ENCODE assay signal across 10 cellular contexts in genomic region chr4:68904786-68905185, GRCh38. TPM values are rescaled to one million over a fixed set of nuclear protein-coding genes. Genes with fewer than 3 reads are reported as not detected.
DNase-seq lines count a peak whose midpoint lies in the region; ATAC-seq and TF ChIP-seq lines count a peak whose summit lies in the region.
"Had no signal": no experiment of that assay in that cellular context is flagged by ENCODE, and none has a peak within 500 bp of the region (broad histone marks: within the 10 kb centered on the region; RNA-seq: fewer than 3 reads in every experiment).

No MANE protein-coding gene starts in this region.

- no peaks in the 10 kb centered on the region for H3K36me3 Mint-ChIP-seq in activated T-cell treated with anti-CD3 and anti-CD28 coated beads, Interleukin-2, amount 50 U/mL, for 72 hours (ENCODE audit: insufficient read depth in 2 of 2)
- H3K36me3 Mint-ChIP-seq: naive B cell had no signal

- peak overlapping the region; percentile 70 for H3K27ac ChIP-seq in iPS-20b (ENCODE audit: low read length)

- no peaks in the 10 kb centered on the region for H3K36me3 ChIP-seq in iPS-20b (ENCODE audit: insufficient read depth, low read depth, low read length)

- ATAC-seq in GM21723 (IDR thresholded peaks at IDR 0.05; ENCODE audit: unreplicated experiment), result peak; percentile 56
- ATAC-seq in activated T-cell treated with anti-CD3 and anti-CD28 coated beads, Interleukin-2, amount 50 U/mL, for 72 hours (replicated peaks in 1 of 2), result no peak
- no peak for ATAC-seq in omental fat pad (ENCODE audit: low FRiP score)
- ATAC-seq in HG03108 (IDR thresholded peaks at IDR 0.05; ENCODE audit: unreplicated experiment), result no peak

- H3K4me3 Mint-ChIP-seq in activated T-cell treated with anti-CD3 and anti-CD28 coated beads, Interleukin-2, amount 50 U/mL, for 72 hours, result no peak overlapping the region

- peak overlapping the region; percentile 68 for H3K9ac ChIP-seq in iPS-20b (ENCODE audit: low read depth, low read length)

- H3K4me1 ChIP-seq in iPS-20b (ENCODE audit: insufficient read depth, low read length), result peaks cover 30% of the 10 kb centered on the region

- no peak overlapping the region for H3K27ac Mint-ChIP-seq in activated T-cell treated with anti-CD3 and anti-CD28 coated beads, Interleukin-2, amount 50 U/mL, for 72 hours

- no peaks in the 10 kb centered on the region for H3K27me3 Mint-ChIP-seq in activated T-cell treated with anti-CD3 and anti-CD28 coated beads, Interleukin-2, amount 50 U/mL, for 72 hours (ENCODE audit: low read depth)
- H3K27me3 Mint-ChIP-seq: naive B cell had no signal

- H3K9me3 ChIP-seq in iPS-20b (ENCODE audit: insufficient read depth, low read depth, low read length), result no peaks in the 10 kb centered on the region

- H3K4me1 Mint-ChIP-seq in activated T-cell treated with anti-CD3 and anti-CD28 coated beads, Interleukin-2, amount 50 U/mL, for 72 hours (ENCODE audit: low read depth), result no peaks in the 10 kb centered on the region

- DNase-seq in COLO668 (lab: John Stamatoyannopoulos, UW; ENCODE audit: unreplicated experiment), result peak; percentile 32
- DNase-seq in NCI-H748 (lab: John Stamatoyannopoulos, UW; ENCODE audit: unreplicated experiment), result peak; percentile 80
- DNase-seq in epidermal melanocyte (ENCODE audit: insufficient read length, low spot score), result no peak
- DNase-seq in activated T-cell treated with anti-CD3 and anti-CD28 coated beads, Interleukin-2, amount 50 U/mL, for 72 hours, result no peak
- no peak for DNase-seq in omental fat pad (ENCODE audit: low spot score)
- DNase-seq: Karpas-422, naive B cell had no signal

- H3K9me3 Mint-ChIP-seq in activated T-cell treated with anti-CD3 and anti-CD28 coated beads, Interleukin-2, amount 50 U/mL, for 72 hours, result no peaks in the 10 kb centered on the region

- no peaks in the 10 kb centered on the region for H3K27me3 ChIP-seq in iPS-20b (ENCODE audit: insufficient read depth, low read length)

- no peak overlapping the region; the same call in 1 of the 2 replicates for H3K4me3 ChIP-seq in iPS-20b (ENCODE audit: low read length)

- no peak for TF ChIP-seq CTCF in omental fat pad (IDR thresholded peaks at IDR 0.05)

RNA-seq across cellular contexts. Expression of gene UGT2A3, which starts 46.8 kb away (rescaled TPM):
- total RNA-seq in activated T-cell treated with anti-CD3 and anti-CD28 coated beads, Interleukin-2, amount 50 U/mL, for 72 hours, result not detected
- total RNA-seq in omental fat pad, result not detected

Comparison
In these comparisons a context has a peak if more than half of its experiments do, and no peak if none do; other contexts are left out.
1. DNase-seq: peak in COLO668 (single experiment) and NCI-H748 (single experiment); none in epidermal melanocyte (single experiment), activated T-cell treated with anti-CD3 and anti-CD28 coated beads, Interleukin-2, amount 50 U/mL, for 72 hours (0 of 2) and omental fat pad (single experiment).